1 cellular context compared by ENCODE assay signal in the genomic region with DNA sequence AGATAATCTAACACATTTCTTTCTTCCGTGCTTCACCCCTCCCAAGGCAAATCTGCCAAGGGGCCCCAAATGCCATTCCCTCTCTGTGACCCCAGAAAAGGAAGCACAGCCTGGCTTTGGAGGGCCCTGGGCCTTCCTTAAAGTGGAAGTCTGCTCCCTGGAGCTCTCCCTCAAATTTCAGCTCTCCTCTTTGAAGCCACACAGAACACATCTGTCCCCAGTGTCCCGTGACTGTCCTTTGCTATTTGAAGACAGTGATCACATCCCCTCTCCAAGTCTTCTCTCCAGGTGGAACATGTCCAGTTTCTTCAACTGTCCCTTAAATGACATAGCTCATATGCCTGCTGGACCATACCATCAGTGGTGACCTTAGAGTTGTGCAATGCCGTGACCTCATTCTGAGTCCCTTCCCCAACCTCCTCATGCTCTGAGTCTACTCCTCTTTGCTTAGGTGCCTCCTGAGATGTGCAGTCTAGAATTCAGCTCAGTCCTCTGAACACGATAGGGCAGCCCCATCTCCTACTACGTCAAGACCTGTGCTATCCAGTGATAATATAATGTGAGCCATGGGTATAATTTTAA.
A peak's percentile ranks its signal among the peaks of the same experiment; 100 is the strongest.
TF ChIP-seq lines count a peak whose summit lies in the region.

No MANE protein-coding gene starts in this region.

TF ChIP-seq in IMR-90, 13 proteins besides CTCF, POLR2A, EP300 and RAD21:
- TF ChIP-seq MXI1 (IDR thresholded peaks at IDR 0.05; ENCODE audit: borderline replicate concordance, low read depth, low read length) (no peak), MAZ (IDR thresholded peaks at IDR 0.05; ENCODE audit: borderline replicate concordance, low read depth, low read length) (no peak), CHD1 (IDR thresholded peaks at IDR 0.05; ENCODE audit: low read depth, low read length) (no peak), CEBPB (IDR thresholded peaks at IDR 0.05; ENCODE audit: low read depth, low read length) (0 out of 2 replicates have a peak, but pooled peaks have one; percentile 13), NFE2L2 (IDR thresholded peaks at IDR 0.05; ENCODE audit: low read depth, low read length) (no peak)
- TF ChIP-seq, protein P1, sequence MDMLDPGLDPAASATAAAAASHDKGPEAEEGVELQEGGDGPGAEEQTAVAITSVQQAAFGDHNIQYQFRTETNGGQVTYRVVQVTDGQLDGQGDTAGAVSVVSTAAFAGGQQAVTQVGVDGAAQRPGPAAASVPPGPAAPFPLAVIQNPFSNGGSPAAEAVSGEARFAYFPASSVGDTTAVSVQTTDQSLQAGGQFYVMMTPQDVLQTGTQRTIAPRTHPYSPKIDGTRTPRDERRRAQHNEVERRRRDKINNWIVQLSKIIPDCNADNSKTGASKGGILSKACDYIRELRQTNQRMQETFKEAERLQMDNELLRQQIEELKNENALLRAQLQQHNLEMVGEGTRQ (IDR thresholded peaks at IDR 0.05; ENCODE audit: low read depth, low read length) = no peak
TF ChIP-seq in IMR-90: peak in this region for 1.
